In the genomic region with DNA sequence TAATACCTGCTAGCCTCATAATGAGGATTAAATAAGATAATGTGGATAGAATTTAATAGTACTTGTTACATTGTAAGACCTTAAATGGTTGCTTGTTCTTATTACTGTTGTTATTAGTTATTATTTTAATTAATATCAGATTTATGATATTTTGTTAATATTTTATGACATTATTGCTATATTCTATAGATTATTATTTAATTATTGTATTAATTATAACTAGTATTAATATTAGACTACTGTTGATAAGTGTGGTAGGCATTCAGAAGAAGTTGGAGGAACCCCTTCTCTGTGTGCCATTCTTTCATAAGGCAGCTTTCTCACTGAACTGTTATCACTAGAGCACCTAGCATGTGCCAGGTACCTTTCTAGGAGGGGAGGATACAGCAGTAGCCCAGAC, we compare ENCODE assay signal across 23 cellular contexts.
"Had no signal": no experiment of that assay in that cellular context is flagged by ENCODE, and none has a peak within 500 bp of the region (broad histone marks: within the 10 kb centered on the region; RNA-seq: fewer than 3 reads in every experiment).

No MANE protein-coding gene starts in this region.

- H3K9me3 Mint-ChIP-seq: T-helper 2 cell treated with Interferon-gamma antibody and Interleukin-4, amounts not matched to agents 5 μg/mL and 100 μg/mL, for 36 hours had no signal

- H3K27ac ChIP-seq: ascending aorta, body of pancreas had no signal

- H3K27ac Mint-ChIP-seq: activated naive CD8-positive, alpha-beta T cell treated with anti-CD3 and anti-CD28 coated beads, Interleukin-2, amount 50 U/mL, for 24 hours had no signal

- H3K36me3 ChIP-seq: MG63 had no signal

- H3K4me3 ChIP-seq: ascending aorta, body of pancreas, MG63 had no signal

- H3K9me3 ChIP-seq: ascending aorta, body of pancreas, MG63 had no signal

- H3K27me3 Mint-ChIP-seq: activated CD4-positive, alpha-beta T cell treated with anti-CD3 and anti-CD28 coated beads, Interleukin-2, amount 10 ng/mL, durations not matched to agents 24 days and 14 days; activated naive CD8-positive, alpha-beta T cell treated with anti-CD3 and anti-CD28 coated beads, Interleukin-2, amount 50 U/mL, for 24 hours had no signal

- ATAC-seq: activated naive CD4-positive, alpha-beta T cell treated with anti-CD3 and anti-CD28 coated beads, Interleukin-2, amount 50 U/mL, for 72 hours; activated naive CD8-positive, alpha-beta T cell treated with anti-CD3 and anti-CD28 coated beads, Interleukin-2, amount 50 U/mL, for 24 hours; body of pancreas; PC-3 had no signal

- H3K27me3 ChIP-seq: ascending aorta, body of pancreas, MG63 had no signal

- DNase-seq: activated CD4-positive, alpha-beta T cell treated with anti-CD3 and anti-CD28 coated beads, Interleukin-2, amount 10 ng/mL, durations not matched to agents 24 days and 14 days; activated CD4-positive, alpha-beta T cell treated with anti-CD3 and anti-CD28 coated beads, Interleukin-2, amount 50 U/mL, for 48 hours; activated CD4-positive, CD25-positive, alpha-beta regulatory T cell treated with anti-CD3 and anti-CD28 coated beads, Interleukin-2, amount 50 U/mL, for 72 hours; activated CD8-positive, alpha-beta memory T cell treated with anti-CD3 and anti-CD28 coated beads, Interleukin-2, amount 50 U/mL, for 48 hours; activated effector memory CD4-positive, alpha-beta T cell treated with anti-CD3 and anti-CD28 coated beads, Interleukin-2, amount 50 U/mL, for 16 hours; activated naive CD4-positive, alpha-beta T cell treated with Interleukin-2 at 50 U/mL for 16 hours; activated naive CD8-positive, alpha-beta T cell treated with anti-CD3 and anti-CD28 coated beads, Interleukin-2, amount 50 U/mL, for 24 hours; activated T-cell treated with anti-CD3 and anti-CD28 coated beads, Interleukin-2, amount 50 U/mL, for 1 hour; amniotic stem cell; body of pancreas; central memory CD4-positive, alpha-beta T cell; MG63; MV-4-11; NCI-H1105; NCI-H1436; NCI-H1694 treated with DMSO at 0.1 percent for 48 hours; NCI-H2029 treated with DMSO at 0.1 percent for 48 hours; NCI-H524; PC-3; SHP77 had no signal

- H3K4me3 Mint-ChIP-seq: activated naive CD8-positive, alpha-beta T cell treated with anti-CD3 and anti-CD28 coated beads, Interleukin-2, amount 50 U/mL, for 24 hours had no signal
